10 cellular contexts compared by ENCODE assay signal in genomic region chr4:3461515-3462291, GRCh38. TPM values are rescaled to one million over a fixed set of nuclear protein-coding genes. Genes with fewer than 3 reads are reported as not detected.
DNase-seq lines count a peak whose midpoint lies in the region; ATAC-seq and TF ChIP-seq lines count a peak whose summit lies in the region.
"Had no signal": no experiment of that assay in that cellular context is flagged by ENCODE, and none has a peak within 500 bp of the region (broad histone marks: within the 10 kb centered on the region; RNA-seq: fewer than 3 reads in every experiment).

No MANE protein-coding gene starts in this region.

- TF ChIP-seq POLR2A in spleen (IDR thresholded peaks at IDR 0.05) = no peak

- peak; percentile 48 for ATAC-seq in HG03095 (IDR thresholded peaks at IDR 0.05; ENCODE audit: unreplicated experiment)
- no peak for ATAC-seq in HG03460 (IDR thresholded peaks at IDR 0.05; ENCODE audit: unreplicated experiment)
- ATAC-seq in GM19452 (IDR thresholded peaks at IDR 0.05; ENCODE audit: unreplicated experiment) = no peak

- H3K27me3 ChIP-seq in right atrium auricular region (no peaks in the 10 kb centered on the region), spleen (replicated peaks in 1 of 7) (peaks cover 0 to 61% (median 29%) of the 10 kb centered on the region in 7 donors)

- H3K4me3 ChIP-seq in right atrium auricular region (no peak overlapping the region), spleen (no peak overlapping the region)

- H3K9me3 ChIP-seq in right atrium auricular region (peaks cover 0 to under 1% of the 10 kb centered on the region in 2 donors), spleen (peaks cover 0 to 4% (median under 1%) of the 10 kb centered on the region in 8 donors)

- TF ChIP-seq CTCF in right atrium auricular region (IDR thresholded peaks at IDR 0.05) (no peak), spleen (IDR thresholded peaks at IDR 0.05 in 8 of 11, conservative IDR thresholded peaks at IDR 0.05 in 3 of 11) (no peak)

- peak overlapping the region; percentile 85 to 96 for H3K27ac ChIP-seq in right atrium auricular region
- no peak overlapping the region for H3K27ac ChIP-seq in spleen

- DNase-seq in SHP77 treated with DMSO at 0.1 percent for 48 hours (lab: John Stamatoyannopoulos, UW) (peak; percentile 19), right atrium auricular region (ENCODE audit: low spot score) (no peak), spleen (peak; percentile 73), dermis blood vessel endothelial cell (no peak)
- no peak for DNase-seq in stimulated activated CD4-positive, alpha-beta T cell treated with anti-CD3 and anti-CD28 coated beads, Interleukin-4, amount 100 ng/mL, for 1 hour
- DNase-seq: activated CD8-positive, alpha-beta memory T cell treated with anti-CD3 and anti-CD28 coated beads, Interleukin-2, amount 50 U/mL, for 48 hours; naive B cell had no signal

- 75 to 91% (median 84%) methylated on average over 10 to 25 of the region's 25 CpGs for WGBS in spleen, 5 donors

- H3K4me1 ChIP-seq in right atrium auricular region = peaks cover 0 to 45% of the 10 kb centered on the region in 2 donors
- H3K4me1 ChIP-seq in spleen = peaks cover 0 to 16% (median 10%) of the 10 kb centered on the region in 6 donors

- intact Hi-C loops in spleen (cut with DNase I; ENCODE audit: low total_unique reads) = no loop called here

- H3K36me3 ChIP-seq in right atrium auricular region (no peaks in the 10 kb centered on the region), spleen (no peaks in the 10 kb centered on the region)

RNA-seq across cellular contexts. Expression of gene DOK7, which starts 1.4 kb away (rescaled TPM):
- total RNA-seq in right atrium auricular region = 10 to 100 TPM; 31.0 to 68.9 TPM
- total RNA-seq in spleen = 1 to 10 TPM in 6 of 7 donors, under 1 TPM in 1; 0.69 to 7.1 (median 1.6) TPM
- 10 to 100 TPM in 1 of 3 donors, 1 to 10 TPM in 2; 1.7 to 13.5 (median 8.7) TPM for polyA plus RNA-seq in spleen
- total RNA-seq in dermis blood vessel endothelial cell = 0.17 TPM in 1 of 2 replicates, not detected in the other

RNA-seq across cellular contexts. Expression of gene HGFAC, which starts 19.9 kb away (rescaled TPM):
- total RNA-seq in right atrium auricular region = not detected
- total RNA-seq in spleen = under 1 TPM in 2 of 7 donors, not detected in 5; 0.32 to 0.47 TPM
- polyA plus RNA-seq in spleen = under 1 TPM; 0.11 to 0.35 (median 0.22) TPM
- total RNA-seq in dermis blood vessel endothelial cell = 0.28 and 0.51 TPM in 2 replicates

Comparison
In these comparisons a context has a peak if more than half of its experiments do, and no peak if none do; other contexts are left out.
1. DNase-seq: peak in SHP77 treated with DMSO at 0.1 percent for 48 hours (single experiment) and spleen (single experiment); none in right atrium auricular region (single experiment), dermis blood vessel endothelial cell (single experiment) and stimulated activated CD4-positive, alpha-beta T cell treated with anti-CD3 and anti-CD28 coated beads, Interleukin-4, amount 100 ng/mL, for 1 hour (single experiment).
2. H3K27ac ChIP-seq: peak in right atrium auricular region (2 of 2); none in spleen (0 of 8).